Comparison of ENCODE assay signal across 19 cellular contexts in the genomic region with DNA sequence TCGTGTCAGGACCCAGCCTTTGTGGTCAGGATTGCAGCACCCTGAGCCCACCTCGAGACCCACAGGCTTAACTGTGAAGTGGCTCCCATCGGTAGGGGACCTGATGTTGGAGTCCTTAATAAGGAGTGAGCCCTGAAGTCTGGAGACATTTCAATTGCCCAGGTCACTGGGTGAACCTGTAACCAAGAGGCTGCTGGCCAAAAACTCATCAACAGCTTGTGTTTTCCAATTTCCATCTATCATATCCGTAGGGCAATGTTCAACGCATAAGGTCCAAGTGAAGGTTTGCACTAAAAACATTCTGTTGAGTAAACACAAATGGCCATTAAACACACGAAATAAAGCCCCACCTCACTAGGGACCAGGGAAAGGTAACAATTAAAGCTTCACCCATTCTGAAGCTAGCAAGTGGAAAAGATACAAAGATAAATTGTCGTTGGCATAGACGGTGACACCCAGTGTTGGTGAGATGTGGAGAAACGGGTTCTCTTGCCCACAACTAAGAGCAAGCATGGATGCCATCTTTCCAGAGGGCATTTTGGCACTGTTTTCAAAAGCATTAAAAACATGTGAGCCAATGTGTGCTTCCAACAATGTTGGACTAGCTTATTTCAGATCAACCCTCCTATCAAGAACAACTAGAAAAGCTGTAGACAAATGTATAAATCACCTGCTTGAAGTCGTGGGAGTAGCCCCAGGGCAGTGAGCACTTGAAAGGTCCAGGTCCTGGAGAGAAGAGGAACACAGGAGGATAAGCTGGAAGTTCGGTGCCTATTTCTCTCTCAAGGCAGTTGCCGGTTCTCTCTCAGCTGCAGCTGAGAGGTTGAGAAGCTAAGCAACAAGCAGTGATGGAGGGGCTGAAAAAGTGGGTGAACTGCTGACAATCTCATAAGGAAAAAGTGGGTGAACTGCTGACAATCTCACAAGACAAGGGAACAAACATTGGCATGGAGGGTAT.
"Had no signal": no experiment of that assay in that cellular context is flagged by ENCODE, and none has a peak within 500 bp of the region (broad histone marks: within the 10 kb centered on the region; RNA-seq: fewer than 3 reads in every experiment).

No MANE protein-coding gene starts in this region.

- H3K36me3 Mint-ChIP-seq: naive thymus-derived CD4-positive, alpha-beta T cell; stimulated activated effector memory CD8-positive, alpha-beta T cell treated with anti-CD3 and anti-CD28 coated beads, Interleukin-12 subunit alpha, Interleukin-12 subunit beta, amount 100 ng/mL, for 72 hours; type B pancreatic cell had no signal

- H3K27ac ChIP-seq: coronary artery, esophagus muscularis mucosa, gastrocnemius medialis, heart right ventricle, neutrophil, right atrium auricular region, suprapubic skin, thyroid gland had no signal

- ATAC-seq: gastrocnemius medialis; heart right ventricle; left ventricle myocardium superior; naive thymus-derived CD4-positive, alpha-beta T cell; stimulated activated effector memory CD8-positive, alpha-beta T cell treated with anti-CD3 and anti-CD28 coated beads, Interleukin-12 subunit alpha, Interleukin-12 subunit beta, amount 100 ng/mL, for 72 hours; stimulated activated naive CD8-positive, alpha-beta T cell treated with anti-CD3 and anti-CD28 coated beads, Interleukin-15, Interleukin-2, amounts not matched to agents 100 U/mL and 50 U/mL, for 24 hours had no signal

- DNase-seq: effector CD4-positive, alpha-beta T cell; gastrocnemius medialis; heart right ventricle; left ventricle myocardium superior; mesendoderm; naive thymus-derived CD4-positive, alpha-beta T cell; nephron progenitor cell; stimulated activated CD4-positive, alpha-beta T cell treated with anti-CD3 and anti-CD28 coated beads, Interleukin-4, amount 100 ng/mL, for 1 hour; stimulated activated CD8-positive, alpha-beta memory T cell treated with anti-CD3 and anti-CD28 coated beads, Interleukin-4, amount 100 ng/mL, for 48 hours; stimulated activated naive CD8-positive, alpha-beta T cell treated with anti-CD3 and anti-CD28 coated beads, Interleukin-15, Interleukin-2, amounts not matched to agents 100 U/mL and 50 U/mL, for 24 hours; thyroid gland had no signal

- H3K9me3 ChIP-seq: esophagus muscularis mucosa, gastrocnemius medialis, neutrophil, right atrium auricular region, suprapubic skin, thyroid gland had no signal

- H3K4me1 Mint-ChIP-seq: naive thymus-derived CD4-positive, alpha-beta T cell; nephron progenitor cell; stimulated activated effector memory CD8-positive, alpha-beta T cell treated with anti-CD3 and anti-CD28 coated beads, Interleukin-12 subunit alpha, Interleukin-12 subunit beta, amount 100 ng/mL, for 72 hours had no signal

- H3K4me3 ChIP-seq: coronary artery, esophagus muscularis mucosa, gastrocnemius medialis, heart right ventricle, lung, right atrium auricular region, suprapubic skin, thyroid gland had no signal

- H3K4me3 Mint-ChIP-seq: naive thymus-derived CD4-positive, alpha-beta T cell; nephron progenitor cell; stimulated activated effector memory CD8-positive, alpha-beta T cell treated with anti-CD3 and anti-CD28 coated beads, Interleukin-12 subunit alpha, Interleukin-12 subunit beta, amount 100 ng/mL, for 72 hours; type B pancreatic cell had no signal

- H3K9me3 Mint-ChIP-seq: stimulated activated effector memory CD8-positive, alpha-beta T cell treated with anti-CD3 and anti-CD28 coated beads, Interleukin-12 subunit alpha, Interleukin-12 subunit beta, amount 100 ng/mL, for 72 hours; type B pancreatic cell had no signal

- H3K27me3 ChIP-seq: right atrium auricular region, thyroid gland had no signal

- H3K4me1 ChIP-seq: esophagus muscularis mucosa, gastrocnemius medialis, heart right ventricle, right atrium auricular region, thyroid gland had no signal

- H3K27ac Mint-ChIP-seq: naive thymus-derived CD4-positive, alpha-beta T cell; nephron progenitor cell; stimulated activated effector memory CD8-positive, alpha-beta T cell treated with anti-CD3 and anti-CD28 coated beads, Interleukin-12 subunit alpha, Interleukin-12 subunit beta, amount 100 ng/mL, for 72 hours; type B pancreatic cell had no signal

- H3K36me3 ChIP-seq: esophagus muscularis mucosa, gastrocnemius medialis, heart right ventricle, neutrophil, right atrium auricular region, suprapubic skin, thyroid gland had no signal
